9 cellular contexts compared by ENCODE assay signal in the genomic region with DNA sequence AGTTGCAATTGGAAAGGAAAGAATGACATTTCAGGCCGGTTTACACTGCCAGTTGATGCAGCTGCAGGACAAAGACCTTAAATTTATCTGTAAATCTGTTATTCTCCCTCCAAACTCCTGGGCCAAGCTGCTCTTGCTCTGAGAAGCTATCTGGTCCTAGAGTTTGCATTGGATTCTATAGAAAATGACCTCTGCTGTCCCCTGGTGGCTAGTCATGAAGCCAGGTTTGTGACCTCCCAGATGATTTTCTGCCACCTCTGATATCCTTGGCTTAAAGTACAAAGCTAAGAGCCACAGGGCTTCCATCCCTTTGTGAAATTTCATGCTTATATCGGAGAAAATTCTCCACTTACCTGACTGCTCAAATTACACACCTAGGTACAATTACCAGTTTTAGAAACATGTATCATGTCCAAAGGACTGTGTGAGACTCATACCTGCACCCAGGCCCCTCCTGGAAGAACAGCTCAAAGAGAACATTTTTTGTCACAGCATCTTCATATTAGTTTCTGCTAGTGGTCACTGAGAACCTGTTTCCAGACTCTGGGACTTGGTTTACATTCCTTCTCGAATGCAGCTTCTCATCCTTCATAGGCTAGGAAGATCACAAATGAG. TPM values are rescaled to one million over a fixed set of nuclear protein-coding genes. Genes with fewer than 3 reads are reported as not detected.
A peak's percentile ranks its signal among the peaks of the same experiment; 100 is the strongest.
DNase-seq lines count a peak whose midpoint lies in the region; ATAC-seq and TF ChIP-seq lines count a peak whose summit lies in the region.
"Had no signal": no experiment of that assay in that cellular context is flagged by ENCODE, and none has a peak within 500 bp of the region (broad histone marks: within the 10 kb centered on the region; RNA-seq: fewer than 3 reads in every experiment).

No MANE protein-coding gene starts in this region.

- intact Hi-C loops in cardiac septum (cut with DNase I) (loop anchor here (1.0 kb wide), 1 partner anchor 105 kb away; no protein-coding TSS in a partner anchor), lower leg skin (cut with DNase I; ENCODE audit: low total_unique reads) (no loop called here)

- no peaks in the 10 kb centered on the region for H3K27me3 ChIP-seq in cardiac muscle cell

- H3K9me3 ChIP-seq in cardiac muscle cell (ENCODE audit: low read depth), result no peaks in the 10 kb centered on the region

- no peak overlapping the region for H3K27ac Mint-ChIP-seq in nephron progenitor cell

- H3K4me3 ChIP-seq in cardiac muscle cell, result no peak overlapping the region
- H3K4me3 ChIP-seq in epithelial cell of esophagus (ENCODE audit: low read length), result no peak overlapping the region
- no peak overlapping the region for H3K4me3 ChIP-seq in lower leg skin (ENCODE audit: low read depth, poor library complexity, severe bottlenecking)

- H3K36me3 Mint-ChIP-seq in nephron progenitor cell (ENCODE audit: low read depth), result no peaks in the 10 kb centered on the region

- peak; percentile 88 for TF ChIP-seq CTCF in cardiac muscle cell (IDR thresholded peaks at IDR 0.05; ENCODE audit: low read depth, low read length)
- TF ChIP-seq CTCF in epithelial cell of esophagus (IDR thresholded peaks at IDR 0.05; ENCODE audit: insufficient read depth, low read depth, low read length, missing control alignments), result peak; percentile 84
- peak; percentile 93 for TF ChIP-seq CTCF in nephron progenitor cell (IDR thresholded peaks at IDR 0.05)
- TF ChIP-seq CTCF in lower leg skin (IDR thresholded peaks at IDR 0.05), result no peak

- H3K9me3 Mint-ChIP-seq in nephron progenitor cell, result no peaks in the 10 kb centered on the region

- WGBS in lower leg skin, 2 donors, result 50 to 60% methylated on average over 3 of the region's 3 CpGs

- ATAC-seq in GM21515 (IDR thresholded peaks at IDR 0.05; ENCODE audit: unreplicated experiment), result no peak

- H3K4me3 Mint-ChIP-seq in nephron progenitor cell, result no peak overlapping the region

- peaks cover 19% of the 10 kb centered on the region for H3K4me1 Mint-ChIP-seq in nephron progenitor cell

- peaks cover 19% of the 10 kb centered on the region for H3K4me1 ChIP-seq in cardiac muscle cell (ENCODE audit: low read depth)

- H3K27ac ChIP-seq in cardiac muscle cell, result peak overlapping the region; percentile 78

- TF ChIP-seq POLR2A in lower leg skin (IDR thresholded peaks at IDR 0.05), result no peak

- H3K27me3 Mint-ChIP-seq in nephron progenitor cell (ENCODE audit: low read depth, poor library complexity), result peaks cover 20% of the 10 kb centered on the region

- DNase-seq in cardiac muscle cell (ENCODE audit: low read depth in 1 of 2, low spot score in 1 of 2) (peak; percentile 60 to 72), cardiac septum (ENCODE audit: low spot score) (no peak), NCI-H146 (lab: John Stamatoyannopoulos, UW) (peak; percentile 60), epithelial cell of esophagus (ENCODE audit: low read depth) (peak; percentile 50), nephron progenitor cell (peak; percentile 58), lower leg skin (ENCODE audit: low spot score in 2 of 2) (no peak)
- DNase-seq in activated CD4-positive, alpha-beta T cell treated with anti-CD3 and anti-CD28 coated beads for 4 hours, result peak; percentile 10 to 44

- no peaks in the 10 kb centered on the region for H3K36me3 ChIP-seq in cardiac muscle cell

RNA-seq across cellular contexts. Expression of gene IER3IP1, which starts 28.9 kb away (rescaled TPM):
- 8.2 and 14.6 TPM in 2 replicates for total RNA-seq in cardiac muscle cell
- polyA plus RNA-seq in cardiac muscle cell, result 32.1 and 34.3 TPM in 2 replicates
- 9.5 TPM for total RNA-seq in cardiac septum
- 10 to 100 TPM in 2 of 4 donors, 1 to 10 TPM in 2; 7.1 to 14.5 (median 11.2) TPM for total RNA-seq in lower leg skin

RNA-seq across cellular contexts. Expression of gene SKOR2, which starts 46.4 kb away (rescaled TPM):
- total RNA-seq in cardiac muscle cell, result not detected in 2 replicates
- not detected in 2 replicates for polyA plus RNA-seq in cardiac muscle cell
- total RNA-seq in cardiac septum, result not detected
- total RNA-seq in lower leg skin, result not detected
- total RNA-seq: urinary bladder had no signal
- polyA plus RNA-seq: urinary bladder had no signal

RNA-seq across cellular contexts. Expression of gene HDHD2, which starts 54.7 kb away (rescaled TPM):
- 40.8 and 55.4 TPM in 2 replicates for total RNA-seq in cardiac muscle cell
- 91.0 and 92.5 TPM in 2 replicates for polyA plus RNA-seq in cardiac muscle cell
- 35.6 TPM for total RNA-seq in cardiac septum
- total RNA-seq in lower leg skin, result 10 to 100 TPM; 12.9 to 30.0 (median 15.9) TPM

Comparison
In these comparisons a context has a peak if more than half of its experiments do, and no peak if none do; other contexts are left out.
1. DNase-seq: peak in cardiac muscle cell (2 of 2), NCI-H146 (single experiment), activated CD4-positive, alpha-beta T cell treated with anti-CD3 and anti-CD28 coated beads for 4 hours (2 of 2), epithelial cell of esophagus (single experiment) and nephron progenitor cell (single experiment); none in cardiac septum (single experiment) and lower leg skin (0 of 2).
2. CTCF ChIP-seq: peak in cardiac muscle cell (single experiment), epithelial cell of esophagus (single experiment) and nephron progenitor cell (single experiment); none in lower leg skin (0 of 3).